Comparison of ENCODE assay signal across 14 cellular contexts in the genomic region with DNA sequence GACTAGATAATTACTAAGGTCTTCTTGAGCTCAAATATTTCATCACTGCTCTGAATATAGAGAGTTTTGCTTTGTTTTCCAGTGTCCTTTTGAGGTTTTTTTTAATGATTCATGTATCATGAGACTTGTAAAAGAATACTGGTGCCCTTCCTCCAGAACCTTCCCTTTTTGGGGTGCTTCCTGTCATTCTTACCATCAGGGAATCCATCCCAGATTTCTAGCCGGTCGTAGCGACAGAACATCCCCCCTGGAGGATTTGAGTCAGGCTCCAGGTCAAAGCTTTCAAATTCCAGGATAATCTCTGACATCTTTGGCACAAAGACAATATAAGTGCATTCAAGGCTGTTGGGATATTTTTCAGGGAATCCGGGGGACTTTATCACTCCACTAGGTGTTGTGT.
DNase-seq lines count a peak whose midpoint lies in the region; ATAC-seq, FAIRE-seq and TF ChIP-seq lines count a peak whose summit lies in the region.
"Had no signal": no experiment of that assay in that cellular context is flagged by ENCODE, and none has a peak within 500 bp of the region (broad histone marks: within the 10 kb centered on the region; RNA-seq: fewer than 3 reads in every experiment).

No MANE protein-coding gene starts in this region.

- no peak for FAIRE-seq in RCC 7860 (lab: Jason Lieb, UNC)
- FAIRE-seq: H1 had no signal

- peaks cover 29% of the 10 kb centered on the region for H3K4me1 ChIP-seq in fibroblast of lung (ENCODE audit: control insufficient read depth, extremely low read depth, insufficient read depth, low read length)
- H3K4me1 ChIP-seq: prostate gland had no signal

- H3K36me3 ChIP-seq in fibroblast of lung (ENCODE audit: control insufficient read depth, insufficient read depth, low read length): peaks cover 9% of the 10 kb centered on the region
- H3K36me3 ChIP-seq: prostate gland had no signal

- no peaks in the 10 kb centered on the region for H4K20me1 ChIP-seq in fibroblast of lung (ENCODE audit: control insufficient read depth, extremely low read depth, insufficient read depth, low read length)

- H3K4me3 Mint-ChIP-seq in osteocyte (ENCODE audit: unreplicated experiment): peak overlapping the region; percentile 19
- H3K4me3 Mint-ChIP-seq in natural killer cell treated with Interleukin-12 subunit alpha and Interleukin-12 subunit beta and Interleukin-15 and Interleukin-18, amount 100 ng/mL, for 72 hours: no peak overlapping the region
- H3K4me3 Mint-ChIP-seq: activated CD4-positive, alpha-beta T cell treated with anti-CD3 and anti-CD28 coated beads, Interleukin-2, amount 10 ng/mL, durations not matched to agents 7 days and 5 days; T-helper 1 cell treated with Interleukin-12 subunit alpha and Interleukin-12 subunit beta and Interleukin-4 antibody, amounts not matched to agents 30 μg/mL and 1 μg/mL, for 36 hours had no signal

- no peaks in the 10 kb centered on the region for H3K27me3 Mint-ChIP-seq in osteocyte (ENCODE audit: unreplicated experiment)
- peaks cover 8 to 18% of the 10 kb centered on the region in 2 donors for H3K27me3 Mint-ChIP-seq in natural killer cell treated with Interleukin-12 subunit alpha and Interleukin-12 subunit beta and Interleukin-15 and Interleukin-18, amount 100 ng/mL, for 72 hours

- no peaks in the 10 kb centered on the region for H3K27me3 ChIP-seq in fibroblast of lung (ENCODE audit: control insufficient read depth, insufficient read depth, low read length)

- TF ChIP-seq CTCF in fibroblast of lung (conservative IDR thresholded peaks at IDR 0.05 in 1 of 2, IDR thresholded peaks at IDR 0.05 in 1 of 2; ENCODE audit: low read depth in 1 of 2, low read length in 2 of 2): no peak
- no peak for TF ChIP-seq CTCF in osteocyte (IDR thresholded peaks at IDR 0.05)

- no peak overlapping the region for H3K4me3 ChIP-seq in fibroblast of lung (replicated peaks in 1 of 4; ENCODE audit: control extremely low read depth in 1 of 4, insufficient read depth in 1 of 4, low read depth in 3 of 4, low read length in 4 of 4)
- H3K4me3 ChIP-seq: coronary artery, prostate gland had no signal

- H3K4me2 ChIP-seq in fibroblast of lung (ENCODE audit: extremely low read depth, insufficient read depth, low read length): peak overlapping the region; percentile 52

- DNase-seq in GM03348 (ENCODE audit: low spot score) (peak; percentile 24), RCC 7860 (ENCODE audit: low spot score) (peak; percentile 44), fibroblast of lung (ENCODE audit: low read depth in 2 of 2) (peak in 1 of 2 donors; percentile 79), osteocyte (ENCODE audit: extremely low spot score, unreplicated experiment) (no peak), NCI-H1105 (lab: John Stamatoyannopoulos, UW) (no peak), AG08396 (ENCODE audit: low spot score) (no peak)
- no peak for DNase-seq in natural killer cell treated with Interleukin-12 subunit alpha and Interleukin-12 subunit beta and Interleukin-15 and Interleukin-18, amount 100 ng/mL, for 72 hours (ENCODE audit: low spot score)
- DNase-seq: activated CD4-positive, alpha-beta T cell treated with anti-CD3 and anti-CD28 coated beads, Interleukin-2, amount 10 ng/mL, durations not matched to agents 7 days and 5 days; glutamatergic neuron had no signal

- H3K9me3 ChIP-seq in fibroblast of lung (ENCODE audit: control insufficient read depth, insufficient read depth, low read depth, low read length): no peaks in the 10 kb centered on the region
- H3K9me3 ChIP-seq: prostate gland had no signal

- ATAC-seq in GM21529 (IDR thresholded peaks at IDR 0.05; ENCODE audit: unreplicated experiment): no peak
- ATAC-seq in natural killer cell treated with Interleukin-12 subunit alpha and Interleukin-12 subunit beta and Interleukin-15 and Interleukin-18, amount 100 ng/mL, for 72 hours: no peak

- H3K36me3 Mint-ChIP-seq in osteocyte (ENCODE audit: unreplicated experiment): peaks cover 49% of the 10 kb centered on the region
- H3K36me3 Mint-ChIP-seq in natural killer cell treated with Interleukin-12 subunit alpha and Interleukin-12 subunit beta and Interleukin-15 and Interleukin-18, amount 100 ng/mL, for 72 hours: no peaks in the 10 kb centered on the region

- H3K27ac Mint-ChIP-seq in osteocyte (ENCODE audit: unreplicated experiment): peak overlapping the region; percentile 97
- H3K27ac Mint-ChIP-seq in natural killer cell treated with Interleukin-12 subunit alpha and Interleukin-12 subunit beta and Interleukin-15 and Interleukin-18, amount 100 ng/mL, for 72 hours: no peak overlapping the region
- H3K27ac Mint-ChIP-seq: activated CD4-positive, alpha-beta T cell treated with anti-CD3 and anti-CD28 coated beads, Interleukin-2, amount 10 ng/mL, durations not matched to agents 7 days and 5 days; T-helper 1 cell treated with Interleukin-12 subunit alpha and Interleukin-12 subunit beta and Interleukin-4 antibody, amounts not matched to agents 30 μg/mL and 1 μg/mL, for 36 hours had no signal

- H3K9me3 Mint-ChIP-seq in osteocyte (ENCODE audit: unreplicated experiment): no peaks in the 10 kb centered on the region
- no peaks in the 10 kb centered on the region for H3K9me3 Mint-ChIP-seq in natural killer cell treated with Interleukin-12 subunit alpha and Interleukin-12 subunit beta and Interleukin-15 and Interleukin-18, amount 100 ng/mL, for 72 hours
- H3K9me3 Mint-ChIP-seq: T-helper 1 cell treated with Interleukin-12 subunit alpha and Interleukin-12 subunit beta and Interleukin-4 antibody, amounts not matched to agents 30 μg/mL and 1 μg/mL, for 36 hours had no signal

- H3K9ac ChIP-seq in fibroblast of lung (ENCODE audit: insufficient read depth, low read length): peak overlapping the region; percentile 51

- H3K27ac ChIP-seq in fibroblast of lung (ENCODE audit: insufficient read depth, low read length): peak overlapping the region; percentile 94
- H3K27ac ChIP-seq: coronary artery, prostate gland had no signal

- peaks cover 52% of the 10 kb centered on the region for H3K79me2 ChIP-seq in fibroblast of lung (ENCODE audit: control insufficient read depth, insufficient read depth, low read length)

- peaks cover 73% of the 10 kb centered on the region for H3K4me1 Mint-ChIP-seq in osteocyte (ENCODE audit: unreplicated experiment)
- H3K4me1 Mint-ChIP-seq in natural killer cell treated with Interleukin-12 subunit alpha and Interleukin-12 subunit beta and Interleukin-15 and Interleukin-18, amount 100 ng/mL, for 72 hours (ENCODE audit: low read depth in 2 of 2): peaks cover 11 to 17% of the 10 kb centered on the region in 2 donors

- no peak overlapping the region for H2AFZ ChIP-seq in fibroblast of lung (ENCODE audit: low read length)

Comparison
In these comparisons a context has a peak if more than half of its experiments do, and no peak if none do; other contexts are left out.
1. DNase-seq: peak in GM03348 (single experiment) and RCC 7860 (single experiment); none in osteocyte (single experiment), NCI-H1105 (single experiment), natural killer cell treated with Interleukin-12 subunit alpha and Interleukin-12 subunit beta and Interleukin-15 and Interleukin-18, amount 100 ng/mL, for 72 hours (single experiment) and AG08396 (single experiment).